In genomic region chr9:74953235-74953741, GRCh38 we compare ENCODE assay signal across 8 cellular contexts. TPM values are rescaled to one million over a fixed set of nuclear protein-coding genes. Genes with fewer than 3 reads are reported as not detected.
DNase-seq lines count a peak whose midpoint lies in the region; ATAC-seq, FAIRE-seq and TF ChIP-seq lines count a peak whose summit lies in the region.
"Had no signal": no experiment of that assay in that cellular context is flagged by ENCODE, and none has a peak within 500 bp of the region (broad histone marks: within the 10 kb centered on the region; RNA-seq: fewer than 3 reads in every experiment).

No MANE protein-coding gene starts in this region.

- no peaks in the 10 kb centered on the region for H3K36me3 ChIP-seq in kidney epithelial cell (ENCODE audit: control insufficient read depth, insufficient read depth, low read length)

- peaks cover 24% of the 10 kb centered on the region for H3K4me1 Mint-ChIP-seq in activated naive CD8-positive, alpha-beta T cell treated with anti-CD3 and anti-CD28 coated beads, Interleukin-2, amount 50 U/mL, for 24 hours

- H3K4me3 Mint-ChIP-seq in activated naive CD8-positive, alpha-beta T cell treated with anti-CD3 and anti-CD28 coated beads, Interleukin-2, amount 50 U/mL, for 24 hours = peak overlapping the region; percentile 97

- H3K4me3 ChIP-seq in kidney epithelial cell (ENCODE audit: low read depth, low read length) = peak overlapping the region; percentile 59

- peaks cover 13% of the 10 kb centered on the region for H3K36me3 Mint-ChIP-seq in activated naive CD8-positive, alpha-beta T cell treated with anti-CD3 and anti-CD28 coated beads, Interleukin-2, amount 50 U/mL, for 24 hours (ENCODE audit: low read depth)

- no peaks in the 10 kb centered on the region for H3K9me3 Mint-ChIP-seq in activated naive CD8-positive, alpha-beta T cell treated with anti-CD3 and anti-CD28 coated beads, Interleukin-2, amount 50 U/mL, for 24 hours

- no peaks in the 10 kb centered on the region for H3K27me3 Mint-ChIP-seq in activated naive CD8-positive, alpha-beta T cell treated with anti-CD3 and anti-CD28 coated beads, Interleukin-2, amount 50 U/mL, for 24 hours

- H3K27ac Mint-ChIP-seq in activated naive CD8-positive, alpha-beta T cell treated with anti-CD3 and anti-CD28 coated beads, Interleukin-2, amount 50 U/mL, for 24 hours = peak overlapping the region; percentile 90

- no peak for DNase-seq in activated naive CD8-positive, alpha-beta T cell treated with anti-CD3 and anti-CD28 coated beads, Interleukin-2, amount 50 U/mL, for 24 hours
- no peak for DNase-seq in kidney epithelial cell (ENCODE audit: low read depth)
- no peak for DNase-seq in HTR-8/SVneo (ENCODE audit: insufficient read length, low spot score)
- no peak for DNase-seq in COLO829 (ENCODE audit: low spot score)

- no peak for FAIRE-seq in HTR-8/SVneo (lab: Jason Lieb, UNC)
- FAIRE-seq: colon had no signal

- ATAC-seq in GM18861 (IDR thresholded peaks at IDR 0.05; ENCODE audit: unreplicated experiment) = peak; percentile 1
- ATAC-seq in HG03354 (IDR thresholded peaks at IDR 0.05; ENCODE audit: poor library complexity, severe bottlenecking, unreplicated experiment) = peak; percentile 3
- ATAC-seq in activated naive CD8-positive, alpha-beta T cell treated with anti-CD3 and anti-CD28 coated beads, Interleukin-2, amount 50 U/mL, for 24 hours = no peak

- H3K27ac ChIP-seq in temporal lobe (ENCODE audit: low read depth, low read length) = peak overlapping the region; percentile 95

- TF ChIP-seq CTCF in kidney epithelial cell (IDR thresholded peaks at IDR 0.05; ENCODE audit: insufficient read depth, low read length, poor library complexity, severe bottlenecking) = no peak

- no peaks in the 10 kb centered on the region for H3K27me3 ChIP-seq in kidney epithelial cell (ENCODE audit: control insufficient read depth, insufficient read depth, low read length)

RNA-seq across cellular contexts. Expression of gene C9orf40, which starts 0.6 kb away (rescaled TPM):
- total RNA-seq in kidney epithelial cell (5.1 and 9.4 TPM in 2 replicates), temporal lobe (9.1 TPM)
